ENCODE assay signal across 7 cellular contexts in the genomic region with DNA sequence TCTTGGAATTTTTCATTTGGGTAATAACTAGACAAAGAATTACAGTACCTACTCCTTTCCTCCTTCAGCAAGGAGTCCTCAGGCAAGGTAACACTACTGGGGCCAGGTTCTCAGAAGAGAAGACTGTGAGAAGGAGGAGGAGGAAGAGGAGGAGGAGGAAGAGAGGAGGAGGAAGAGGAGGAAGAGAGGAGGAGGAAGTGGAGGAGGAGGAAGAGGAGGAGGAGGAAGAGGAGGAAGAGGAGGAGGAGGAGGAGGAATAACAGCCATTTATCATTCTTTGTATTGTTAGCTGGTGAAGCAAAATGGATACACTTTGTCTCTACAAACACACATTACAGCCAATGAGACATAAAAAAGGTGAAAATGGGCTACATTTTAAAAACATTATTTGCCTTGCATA.
"Had no signal": no experiment of that assay in that cellular context is flagged by ENCODE, and none has a peak within 500 bp of the region (broad histone marks: within the 10 kb centered on the region; RNA-seq: fewer than 3 reads in every experiment).

No MANE protein-coding gene starts in this region.

- H3K4me3 ChIP-seq: GM23248, HAP-1 had no signal

- ATAC-seq: HCT116 had no signal

- H2AFZ ChIP-seq: GM23248 had no signal

- DNase-seq: GM23248, GOT3, H7, KBM-7 had no signal

- H3K27ac ChIP-seq: GM23248, HL-60 had no signal

- H3K4me1 ChIP-seq: HAP-1 had no signal

- H3K9me3 ChIP-seq: HAP-1 had no signal

- H3K36me3 ChIP-seq: HAP-1 had no signal

- H3K9ac ChIP-seq: GM23248 had no signal
